In the genomic region with DNA sequence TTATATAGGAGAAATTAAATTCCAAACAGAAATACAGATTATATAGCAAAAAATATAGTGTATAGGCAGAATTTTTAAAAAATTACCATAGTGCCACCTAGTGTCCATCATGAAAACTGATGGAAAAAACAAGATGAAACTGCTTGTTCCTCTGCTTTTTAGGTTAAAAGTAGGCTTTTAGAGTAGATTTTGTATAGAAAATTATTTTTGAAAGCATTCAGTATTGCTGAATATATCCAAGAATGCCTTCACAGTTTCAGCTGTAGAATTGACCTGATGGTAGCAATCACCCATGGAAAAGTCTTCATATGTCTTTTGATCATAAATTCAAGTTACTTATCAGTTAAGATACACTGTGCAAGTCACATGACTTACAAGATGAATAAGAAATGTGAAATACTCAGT, we compare ENCODE assay signal across 1 cellular context.
TF ChIP-seq lines count a peak whose summit lies in the region.

No MANE protein-coding gene starts in this region.

TF ChIP-seq in IMR-90, 13 proteins besides CTCF, POLR2A, EP300 and RAD21:
- TF ChIP-seq FOS (IDR thresholded peaks at IDR 0.05; ENCODE audit: low read depth, low read length) (no peak), SMC3 (IDR thresholded peaks at IDR 0.05; ENCODE audit: low read depth, low read length) (peak; percentile 48)
TF ChIP-seq in IMR-90: peak in this region for 1.
